In the genomic region with DNA sequence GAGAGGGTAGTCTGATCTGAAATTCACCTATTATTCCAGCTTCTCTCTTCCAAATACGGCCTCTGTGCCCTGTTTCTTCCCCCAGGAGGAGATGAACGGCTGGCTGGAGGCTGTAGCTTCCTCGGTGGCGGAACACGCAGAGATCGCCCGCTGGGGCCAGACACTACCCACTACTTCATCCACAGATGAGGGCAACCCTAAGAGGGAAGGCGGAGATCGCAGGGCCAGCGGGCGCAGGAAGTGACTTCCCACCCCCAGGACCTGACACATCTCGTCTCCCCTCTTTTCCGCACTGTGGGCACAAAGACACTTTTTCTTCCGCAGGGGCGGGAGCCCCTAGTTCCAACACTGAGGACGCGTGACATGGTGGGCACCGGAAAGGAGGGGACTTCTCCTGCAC, we compare ENCODE assay signal across 17 cellular contexts. TPM values are rescaled to one million over a fixed set of nuclear protein-coding genes. Genes with fewer than 3 reads are reported as not detected.
DNase-seq lines count a peak whose midpoint lies in the region; ATAC-seq and TF ChIP-seq lines count a peak whose summit lies in the region.
"Had no signal": no experiment of that assay in that cellular context is flagged by ENCODE, and none has a peak within 500 bp of the region (broad histone marks: within the 10 kb centered on the region; RNA-seq: fewer than 3 reads in every experiment).

No MANE protein-coding gene starts in this region.

- H3K27ac ChIP-seq in HUES6 (ENCODE audit: low read depth, low read length), result no peak overlapping the region

- H3K9ac ChIP-seq in HUES6 (ENCODE audit: low read length), result no peak overlapping the region

- peaks cover 5% of the 10 kb centered on the region for H3K36me3 ChIP-seq in HUES6 (ENCODE audit: control insufficient read depth, insufficient read depth, low read length)

- peak overlapping the region; percentile 92 for H3K4me3 ChIP-seq in HUES6 (ENCODE audit: low read depth, low read length)

- intact Hi-C loops in activated CD4-positive, alpha-beta T cell treated with anti-CD3 and anti-CD28 coated beads for 36 hours (cut with DNase I, micrococcal nuclease), result no loop called here

- no peak for TF ChIP-seq CTCF in nephron progenitor cell (IDR thresholded peaks at IDR 0.05)

- H3K4me3 Mint-ChIP-seq in activated CD4-positive, alpha-beta T cell treated with anti-CD3 and anti-CD28 coated beads for 36 hours, result peak overlapping the region; percentile 8
- H3K4me3 Mint-ChIP-seq in effector memory CD8-positive, alpha-beta T cell, result peak overlapping the region; percentile 37 to 40
- peak overlapping the region; percentile 15 for H3K4me3 Mint-ChIP-seq in nephron progenitor cell

- CTCF ChIA-PET in activated CD4-positive, alpha-beta T cell treated with anti-CD3 and anti-CD28 coated beads for 36 hours (lab: Charles Lee), result no interaction called here

- peaks cover 22% of the 10 kb centered on the region for H3K4me1 Mint-ChIP-seq in activated CD4-positive, alpha-beta T cell treated with anti-CD3 and anti-CD28 coated beads for 36 hours
- H3K4me1 Mint-ChIP-seq in effector memory CD8-positive, alpha-beta T cell (ENCODE audit: low read depth in 2 of 2), result peaks cover 22 to 25% of the 10 kb centered on the region in 2 donors
- peaks cover 23% of the 10 kb centered on the region for H3K4me1 Mint-ChIP-seq in nephron progenitor cell

- H3K27ac Mint-ChIP-seq in activated CD4-positive, alpha-beta T cell treated with anti-CD3 and anti-CD28 coated beads for 36 hours, result no peak overlapping the region
- H3K27ac Mint-ChIP-seq in effector memory CD8-positive, alpha-beta T cell, result no peak overlapping the region
- H3K27ac Mint-ChIP-seq in nephron progenitor cell, result no peak overlapping the region

- DNase-seq in activated CD4-positive, alpha-beta T cell treated with anti-CD3 and anti-CD28 coated beads for 36 hours, result no peak
- DNase-seq in activated CD4-positive, alpha-beta T cell treated with anti-CD3 and anti-CD28 coated beads, Interleukin-2, amount 50 U/mL, for 1 hour, result no peak
- DNase-seq in effector memory CD8-positive, alpha-beta T cell, result no peak
- no peak for DNase-seq in nephron progenitor cell
- no peak for DNase-seq in D341Med (ENCODE audit: low spot score)
- DNase-seq: COR-L47, cortex of kidney, left lung, NCI-H2081 treated with DMSO at 0.1 percent for 48 hours, substantia nigra, SW 1271 had no signal

- no peaks in the 10 kb centered on the region for H3K9me3 Mint-ChIP-seq in activated CD4-positive, alpha-beta T cell treated with anti-CD3 and anti-CD28 coated beads for 36 hours (ENCODE audit: low read depth)
- no peaks in the 10 kb centered on the region for H3K9me3 Mint-ChIP-seq in effector memory CD8-positive, alpha-beta T cell
- H3K9me3 Mint-ChIP-seq in nephron progenitor cell, result peaks cover 3% of the 10 kb centered on the region

- H3K36me3 Mint-ChIP-seq in activated CD4-positive, alpha-beta T cell treated with anti-CD3 and anti-CD28 coated beads for 36 hours (ENCODE audit: low read depth), result peaks cover 8% of the 10 kb centered on the region
- H3K36me3 Mint-ChIP-seq in effector memory CD8-positive, alpha-beta T cell (ENCODE audit: insufficient read depth), result peaks cover 28% of the 10 kb centered on the region
- peaks cover 4% of the 10 kb centered on the region for H3K36me3 Mint-ChIP-seq in nephron progenitor cell (ENCODE audit: low read depth)

- ATAC-seq in activated CD4-positive, alpha-beta T cell treated with anti-CD3 and anti-CD28 coated beads for 36 hours, result no peak
- ATAC-seq in effector memory CD8-positive, alpha-beta T cell (replicated peaks), result no peak
- ATAC-seq in HG02973 (IDR thresholded peaks at IDR 0.05; ENCODE audit: unreplicated experiment) (no peak), HG02981 (IDR thresholded peaks at IDR 0.05; ENCODE audit: unreplicated experiment) (no peak)
- ATAC-seq: A549; activated CD4-positive, CD25-positive, alpha-beta regulatory T cell treated with anti-CD3 and anti-CD28 coated beads, Interleukin-2, amount 50 U/mL, for 24 hours; esophagus mucosa; left lung had no signal

- no peaks in the 10 kb centered on the region for H3K9me3 ChIP-seq in HUES6 (ENCODE audit: control insufficient read depth, insufficient read depth, low read depth, low read length)
- H3K9me3 ChIP-seq: A549, left lung had no signal

- peaks cover under 1% of the 10 kb centered on the region; the same call in 1 of the 2 replicates for H3K27me3 ChIP-seq in HUES6 (ENCODE audit: control insufficient read depth, insufficient read depth, low read length)
- H3K27me3 ChIP-seq: left lung had no signal

- POLR2A ChIA-PET in activated CD4-positive, alpha-beta T cell treated with anti-CD3 and anti-CD28 coated beads for 36 hours (lab: Charles Lee), result interaction anchor here (0.6 kb wide), 1 partner anchor 31 kb away, joined by 4 read pairs; no protein-coding TSS in a partner anchor

- H3K27me3 Mint-ChIP-seq in activated CD4-positive, alpha-beta T cell treated with anti-CD3 and anti-CD28 coated beads for 36 hours, result no peaks in the 10 kb centered on the region
- H3K27me3 Mint-ChIP-seq in effector memory CD8-positive, alpha-beta T cell, result no peaks in the 10 kb centered on the region
- H3K27me3 Mint-ChIP-seq in nephron progenitor cell (ENCODE audit: low read depth, poor library complexity), result peaks cover 28% of the 10 kb centered on the region

- H3K4me1 ChIP-seq in HUES6 (ENCODE audit: control insufficient read depth, insufficient read depth, low read length), result 0 out of 2 replicates have a peak, but pooled peaks cover 7% of the 10 kb centered on the region

RNA-seq across cellular contexts. Expression of gene SHKBP1, which starts 1.3 kb away (rescaled TPM):
- total RNA-seq in activated CD4-positive, alpha-beta T cell treated with anti-CD3 and anti-CD28 coated beads for 36 hours, result 100 to 1,000 TPM; 100 to 155 TPM

RNA-seq across cellular contexts. Expression of gene LTBP4, which starts 25.8 kb away (rescaled TPM):
- total RNA-seq in activated CD4-positive, alpha-beta T cell treated with anti-CD3 and anti-CD28 coated beads for 36 hours, result 100 to 1,000 TPM; 142 to 145 TPM
